In the genomic region with DNA sequence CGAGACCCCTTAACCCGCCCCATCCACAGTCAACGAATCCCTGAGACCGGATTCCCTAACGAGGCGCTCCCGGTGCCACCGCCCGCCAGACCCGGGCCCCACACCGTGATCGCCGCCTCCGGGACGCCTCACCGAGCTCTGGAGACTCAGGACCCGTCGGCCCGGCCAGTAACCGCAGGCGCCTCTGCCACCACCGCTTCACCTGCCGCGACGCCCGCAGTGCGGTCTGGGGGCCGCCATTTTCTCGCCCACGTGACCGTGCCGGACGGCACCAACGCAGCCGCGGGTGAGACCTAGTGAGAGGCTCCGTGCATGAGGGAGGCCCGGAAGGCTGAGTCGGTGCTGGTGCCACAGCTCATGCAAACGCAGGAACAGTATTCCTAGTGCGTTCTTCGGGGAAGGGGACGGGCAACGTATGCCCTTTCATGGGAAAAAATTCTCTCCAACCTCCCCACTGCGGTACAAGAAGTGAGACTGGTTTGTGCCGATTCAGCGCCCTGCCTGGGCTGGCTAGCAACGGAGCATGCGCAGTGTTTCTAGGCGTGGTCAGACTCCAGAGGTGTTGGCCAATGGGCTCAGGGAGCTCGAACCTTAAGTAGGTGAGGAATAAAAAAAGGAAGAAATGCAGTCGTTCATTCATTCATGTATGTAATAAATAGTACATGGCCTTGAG, we compare ENCODE assay signal across 8 cellular contexts. TPM values are rescaled to one million over a fixed set of nuclear protein-coding genes. Genes with fewer than 3 reads are reported as not detected.
DNase-seq lines count a peak whose midpoint lies in the region; ATAC-seq and TF ChIP-seq lines count a peak whose summit lies in the region.

A gene with protein sequence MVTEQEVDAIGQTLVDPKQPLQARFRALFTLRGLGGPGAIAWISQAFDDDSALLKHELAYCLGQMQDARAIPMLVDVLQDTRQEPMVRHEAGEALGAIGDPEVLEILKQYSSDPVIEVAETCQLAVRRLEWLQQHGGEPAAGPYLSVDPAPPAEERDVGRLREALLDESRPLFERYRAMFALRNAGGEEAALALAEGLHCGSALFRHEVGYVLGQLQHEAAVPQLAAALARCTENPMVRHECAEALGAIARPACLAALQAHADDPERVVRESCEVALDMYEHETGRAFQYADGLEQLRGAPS (minus strand): TSS at position 246 of the 673 bp plus-strand sequence. CDS start 3,860 bp downstream, outside the sequence.

- TF ChIP-seq POLR2A in heart left ventricle (IDR thresholded peaks at IDR 0.05) (no peak), upper lobe of left lung (IDR thresholded peaks at IDR 0.05) (peak in 3 of 4 donors; percentile 37 to 64 (median 45))

- H3K27ac ChIP-seq in adipose tissue (ENCODE audit: low read depth, low read length) (peak within 1 kb of the TSS; percentile 32), heart left ventricle (peak within 1 kb of the TSS; percentile 84 to 98 (median 95)), upper lobe of left lung (peak within 1 kb of the TSS; percentile 88 to 95 (median 92))

- peak within 1 kb of the TSS; percentile 92 for H3K4me3 ChIP-seq in GM12875 (ENCODE audit: low read depth, low read length)
- peak within 1 kb of the TSS; percentile 67 to 99 (median 92) for H3K4me3 ChIP-seq in heart left ventricle
- H3K4me3 ChIP-seq in upper lobe of left lung = peak within 1 kb of the TSS; percentile 81 to 98 (median 92)

- H3K9me3 ChIP-seq in heart left ventricle = no peaks in the 10 kb centered on the region
- no peaks in the 10 kb centered on the region for H3K9me3 ChIP-seq in upper lobe of left lung

- H3K4me1 ChIP-seq in heart left ventricle = peaks cover 0 to 27% (median 15%) of the 10 kb centered on the region in 12 donors
- H3K4me1 ChIP-seq in upper lobe of left lung = peaks cover 8 to 33% (median 17%) of the 10 kb centered on the region in 4 donors

- peaks cover 5% of the 10 kb centered on the region for H3K36me3 Mint-ChIP-seq in T-cell

- CTCF ChIA-PET in T-cell (lab: Charles Lee) = interaction anchor here in 1 of 2 donors (1.1 kb wide), 1 partner anchor 21 kb away, joined by 3 read pairs; no protein-coding TSS in a partner anchor

- H3K9me3 Mint-ChIP-seq in T-cell = no peaks in the 10 kb centered on the region

- 0 to 1% (median 0%) methylated on average over 50 to 52 of the region's 52 CpGs for WGBS in adipose tissue, 3 donors
- WGBS in heart left ventricle, 4 donors = 0% methylated on average over 46 to 52 of the region's 52 CpGs
- 1% methylated on average over 21 to 42 of the region's 52 CpGs for WGBS in upper lobe of left lung, 2 donors

- DNase-seq in NCI-H1436 treated with DMSO at 0.1 percent for 48 hours (lab: John Stamatoyannopoulos, UW) (peak; percentile 92), T-cell (peak; percentile 88 to 97 (median 93)), heart left ventricle (peak; percentile 95 to 97 (median 96)), pons (ENCODE audit: low spot score) (peak; percentile 97), upper lobe of left lung (peak; percentile 96)

- ATAC-seq in HG02798 (IDR thresholded peaks at IDR 0.05; ENCODE audit: poor library complexity, unreplicated experiment) (peak; percentile 87), T-cell (replicated peaks in 1 of 4) (peak; percentile 91 to 94 (median 92)), heart left ventricle (peak; percentile 93 to 97 (median 94)), upper lobe of left lung (ENCODE audit: low FRiP score in 2 of 2) (peak; percentile 94 to 97)

- no peaks in the 10 kb centered on the region for H3K27me3 Mint-ChIP-seq in T-cell

- no peak for TF ChIP-seq EP300 in upper lobe of left lung (IDR thresholded peaks at IDR 0.05)

- POLR2A ChIA-PET in T-cell (lab: Charles Lee) = no interaction called here

- intact Hi-C loops in heart left ventricle (cut with DNase I) = no loop called here

- peaks cover 32 to 37% (median 32%) of the 10 kb centered on the region in 3 donors for H3K4me1 Mint-ChIP-seq in T-cell

- H3K36me3 ChIP-seq in heart left ventricle = peaks cover 0 to 14% (median 11%) of the 10 kb centered on the region in 9 donors
- H3K36me3 ChIP-seq in upper lobe of left lung = peaks cover 4 to 12% (median 9%) of the 10 kb centered on the region in 4 donors

- peak within 1 kb of the TSS; percentile 91 to 96 (median 91) for H3K4me3 Mint-ChIP-seq in T-cell

- H3K27me3 ChIP-seq in heart left ventricle (no peaks in the 10 kb centered on the region), upper lobe of left lung (no peaks in the 10 kb centered on the region)

- TF ChIP-seq CTCF in GM12875 (IDR thresholded peaks at IDR 0.05; ENCODE audit: borderline replicate concordance, insufficient read depth, low read depth, low read length) (no peak), heart left ventricle (IDR thresholded peaks at IDR 0.05) (no peak), upper lobe of left lung (IDR thresholded peaks at IDR 0.05) (peak in 1 of 6 experiments; percentile 45)

- H3K27ac Mint-ChIP-seq in T-cell = peak within 1 kb of the TSS; percentile 99

RNA-seq across cellular contexts. Expression of the gene that starts here (rescaled TPM):
- total RNA-seq in T-cell (10 to 100 TPM in 3 of 5 donors, 1 to 10 TPM in 2; 5.0 to 12.3 (median 11.1) TPM), heart left ventricle (10 to 100 TPM in 5 of 9 donors, 1 to 10 TPM in 4; 7.4 to 32.3 (median 10.1) TPM), upper lobe of left lung (10 to 100 TPM; 13.3 to 26.8 (median 17.3) TPM)
- polyA plus RNA-seq in adipose tissue (10 to 100 TPM in 2 of 3 donors, 1 to 10 TPM in 1; 7.8 to 16.3 (median 11.6) TPM), heart left ventricle (10 to 100 TPM; 17.9 to 34.3 TPM)

Comparison
In these comparisons a context has a peak if more than half of its experiments do, and no peak if none do; other contexts are left out.
1. Peak in every context shown above with its lines: DNase-seq, ATAC-seq, H3K4me3 ChIP-seq and H3K27ac ChIP-seq.
2. H3K27ac ChIP-seq: peak in every context shown above with its lines; median percentile 95 in heart left ventricle; 92 in upper lobe of left lung; 32 in adipose tissue.
3. POLR2A ChIP-seq: peak in upper lobe of left lung (3 of 4); none in heart left ventricle (0 of 2).